14 cellular contexts compared by ENCODE assay signal in the genomic region with DNA sequence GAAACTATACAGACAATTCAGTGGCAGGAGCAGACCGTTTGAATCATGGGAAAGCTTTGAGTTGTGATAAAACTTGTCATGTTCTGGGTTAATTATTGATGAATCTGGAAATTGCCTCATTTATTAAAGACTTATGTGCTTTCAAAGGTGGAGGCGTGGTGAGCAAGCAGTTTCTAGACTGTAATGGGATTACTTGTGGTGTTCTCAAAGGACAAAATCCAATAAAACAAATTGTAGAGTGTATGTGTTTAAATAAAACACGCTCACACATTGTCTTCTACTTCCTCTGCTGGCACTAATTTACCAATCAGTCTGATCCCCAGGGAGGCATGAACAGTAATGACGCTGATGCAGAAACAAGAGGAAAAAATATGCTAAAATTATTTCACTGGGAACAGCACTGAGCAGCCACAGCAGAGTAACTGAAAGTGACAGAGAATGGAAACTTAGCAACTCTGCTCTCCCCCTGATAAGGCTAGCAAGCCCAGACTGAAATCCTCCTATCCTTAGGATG. TPM values are rescaled to one million over a fixed set of nuclear protein-coding genes. Genes with fewer than 3 reads are reported as not detected.
DNase-seq lines count a peak whose midpoint lies in the region; ATAC-seq and TF ChIP-seq lines count a peak whose summit lies in the region.
"Had no signal": no experiment of that assay in that cellular context is flagged by ENCODE, and none has a peak within 500 bp of the region (broad histone marks: within the 10 kb centered on the region; RNA-seq: fewer than 3 reads in every experiment).

No MANE protein-coding gene starts in this region.

- H3K9me3 Mint-ChIP-seq in HFFc6 = no peaks in the 10 kb centered on the region
- no peaks in the 10 kb centered on the region for H3K9me3 Mint-ChIP-seq in WTC11
- H3K9me3 Mint-ChIP-seq: activated naive CD4-positive, alpha-beta T cell treated with anti-CD3 and anti-CD28 coated beads, Interleukin-2, amount 10 ng/mL, durations not matched to agents 7 days and 5 days; CD14-positive monocyte had no signal

- 0 out of 2 replicates have a peak overlapping the region, but pooled peaks have one; percentile 32 for H3K27ac Mint-ChIP-seq in HFFc6
- H3K27ac Mint-ChIP-seq in WTC11 = peak overlapping the region; percentile 71
- H3K27ac Mint-ChIP-seq: activated naive CD4-positive, alpha-beta T cell treated with anti-CD3 and anti-CD28 coated beads, Interleukin-2, amount 10 ng/mL, durations not matched to agents 7 days and 5 days; CD14-positive monocyte had no signal

- peak overlapping the region; percentile 82 for H3K27ac ChIP-seq in mesenchymal stem cell (ENCODE audit: low read length, poor library complexity, severe bottlenecking)

- H3K4me3 ChIP-seq in AG10803 (ENCODE audit: low read length) (no peak overlapping the region), mesenchymal stem cell (ENCODE audit: insufficient read depth in 1 of 2, low read depth in 1 of 2, low read length in 2 of 2) (no peak overlapping the region)
- H3K4me3 ChIP-seq: lung had no signal

- H2BK15ac ChIP-seq in mesenchymal stem cell (ENCODE audit: low read depth, poor library complexity, severe bottlenecking) = no peak overlapping the region

- H3K4me1 ChIP-seq in mesenchymal stem cell (ENCODE audit: control insufficient read depth, insufficient read depth, low read depth, low read length) = peaks cover 33% of the 10 kb centered on the region

- H3K36me3 Mint-ChIP-seq in HFFc6 (ENCODE audit: low read depth) (peaks cover 14% of the 10 kb centered on the region), WTC11 (0 out of 2 replicates have a peak, but pooled peaks cover 1% of the 10 kb centered on the region)
- H3K36me3 Mint-ChIP-seq: activated naive CD4-positive, alpha-beta T cell treated with anti-CD3 and anti-CD28 coated beads, Interleukin-2, amount 10 ng/mL, durations not matched to agents 7 days and 5 days; CD14-positive monocyte had no signal

- no peak overlapping the region for H2BK5ac ChIP-seq in mesenchymal stem cell (ENCODE audit: low read depth, low read length, poor library complexity, severe bottlenecking)

- POLR2A ChIA-PET in WTC11 (lab: Charles Lee) = interaction anchor here (1.3 kb wide), 1 partner anchor 34 kb away, joined by 4 read pairs; no protein-coding TSS in a partner anchor

- H2AK5ac ChIP-seq in mesenchymal stem cell (ENCODE audit: low read length, severe bottlenecking) = peak overlapping the region; percentile 29

- H3K36me3 ChIP-seq in mesenchymal stem cell (ENCODE audit: control insufficient read depth in 1 of 2, insufficient read depth in 2 of 2, low read depth in 1 of 2, low read length in 2 of 2) = peaks cover 0 to 16% of the 10 kb centered on the region in 2 experiments

- no peak overlapping the region for H4K91ac ChIP-seq in mesenchymal stem cell (ENCODE audit: low read length)

- no peak overlapping the region for H2AFZ ChIP-seq in mesenchymal stem cell (ENCODE audit: low read depth, low read length)

- H3K27me3 Mint-ChIP-seq in HFFc6 (ENCODE audit: insufficient read depth) (no peaks in the 10 kb centered on the region), WTC11 (ENCODE audit: low read depth) (no peaks in the 10 kb centered on the region)

- H3K18ac ChIP-seq in mesenchymal stem cell (ENCODE audit: low read depth in 1 of 2, low read length in 2 of 2) = no peak overlapping the region

- no peak overlapping the region for H3K23ac ChIP-seq in mesenchymal stem cell (ENCODE audit: low read length in 2 of 2)

- no peaks in the 10 kb centered on the region for H3K79me1 ChIP-seq in mesenchymal stem cell (replicated peaks; ENCODE audit: low read length, poor library complexity, severe bottlenecking)

- CTCF ChIA-PET in WTC11 (lab: Charles Lee) = no interaction called here

- H3K4me1 Mint-ChIP-seq in HFFc6 (ENCODE audit: low read depth) (peaks cover 27% of the 10 kb centered on the region), WTC11 (peaks cover 55% of the 10 kb centered on the region)
- H3K4me1 Mint-ChIP-seq: activated naive CD4-positive, alpha-beta T cell treated with anti-CD3 and anti-CD28 coated beads, Interleukin-2, amount 10 ng/mL, durations not matched to agents 7 days and 5 days; CD14-positive monocyte had no signal

- H3K27me3 ChIP-seq in mesenchymal stem cell (ENCODE audit: control insufficient read depth in 1 of 2, insufficient read depth in 1 of 2, low read length in 2 of 2) = no peaks in the 10 kb centered on the region

- H2BK120ac ChIP-seq in mesenchymal stem cell (ENCODE audit: low read depth, low read length) = no peak overlapping the region

- DNase-seq in AG10803 (ENCODE audit: low read depth) = peak; percentile 44
- no peak for DNase-seq in HFFc6
- no peak for DNase-seq in WTC11 (ENCODE audit: low spot score)
- no peak for DNase-seq in mesenchymal stem cell
- DNase-seq in A172 (ENCODE audit: low spot score) = no peak
- DNase-seq in HPDE6-E6E7 (ENCODE audit: extremely low spot score) = no peak
- DNase-seq in SW480 (ENCODE audit: low spot score) = no peak
- no peak for DNase-seq in activated T-cell treated with anti-CD3 and anti-CD28 coated beads, Interleukin-2, amount 50 U/mL, for 1 hour
- DNase-seq: activated CD4-positive, alpha-beta T cell treated with anti-CD3 and anti-CD28 coated beads, Interleukin-2, amount 50 U/mL, for 4 hours; activated naive CD4-positive, alpha-beta T cell treated with anti-CD3 and anti-CD28 coated beads, Interleukin-2, amount 10 ng/mL, durations not matched to agents 7 days and 5 days; NK-92 treated with Interleukin-12 subunit alpha and Interleukin-12 subunit beta, amount 100 ng/mL, for 24 hours; trophoblast cell had no signal

- H3K4me2 ChIP-seq in mesenchymal stem cell (ENCODE audit: low read length, poor library complexity, severe bottlenecking) = peak overlapping the region; percentile 24

- H3K4ac ChIP-seq in mesenchymal stem cell (ENCODE audit: low read depth in 1 of 2, low read length in 2 of 2) = no peak overlapping the region

- WGBS in mesenchymal stem cell = 73% methylated on average over 2 of the region's 4 CpGs

- no peak overlapping the region for H3K14ac ChIP-seq in mesenchymal stem cell (ENCODE audit: low read length in 2 of 2)

- no peak overlapping the region for H4K8ac ChIP-seq in mesenchymal stem cell (ENCODE audit: low read length)

- peak overlapping the region; percentile 52 for H3K9ac ChIP-seq in mesenchymal stem cell (ENCODE audit: low read length)

- H2BK12ac ChIP-seq in mesenchymal stem cell (ENCODE audit: low read length in 2 of 2) = no peak overlapping the region

- ATAC-seq in WTC11 = no peak

- no peaks in the 10 kb centered on the region for H3K9me3 ChIP-seq in mesenchymal stem cell (ENCODE audit: control insufficient read depth, low read length)

- no peak for TF ChIP-seq CTCF in AG10803 (conservative IDR thresholded peaks at IDR 0.05; ENCODE audit: low read length)
- no peak for TF ChIP-seq CTCF in HFFc6 (IDR thresholded peaks at IDR 0.05)
- no peak for TF ChIP-seq CTCF in WTC11 (IDR thresholded peaks at IDR 0.05)

- H3K4me3 Mint-ChIP-seq in HFFc6 = no peak overlapping the region
- H3K4me3 Mint-ChIP-seq in WTC11 = no peak overlapping the region
- H3K4me3 Mint-ChIP-seq: activated naive CD4-positive, alpha-beta T cell treated with anti-CD3 and anti-CD28 coated beads, Interleukin-2, amount 10 ng/mL, durations not matched to agents 7 days and 5 days; CD14-positive monocyte had no signal

TF ChIP-seq in WTC11, 78 proteins besides CTCF, POLR2A, EP300 and RAD21 (continues in another document):
- TF ChIP-seq, protein P1, sequence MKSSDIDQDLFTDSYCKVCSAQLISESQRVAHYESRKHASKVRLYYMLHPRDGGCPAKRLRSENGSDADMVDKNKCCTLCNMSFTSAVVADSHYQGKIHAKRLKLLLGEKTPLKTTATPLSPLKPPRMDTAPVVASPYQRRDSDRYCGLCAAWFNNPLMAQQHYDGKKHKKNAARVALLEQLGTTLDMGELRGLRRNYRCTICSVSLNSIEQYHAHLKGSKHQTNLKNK (CRISPR knock-in tag; IDR thresholded peaks at IDR 0.05) = no peak
- TF ChIP-seq, protein P2, sequence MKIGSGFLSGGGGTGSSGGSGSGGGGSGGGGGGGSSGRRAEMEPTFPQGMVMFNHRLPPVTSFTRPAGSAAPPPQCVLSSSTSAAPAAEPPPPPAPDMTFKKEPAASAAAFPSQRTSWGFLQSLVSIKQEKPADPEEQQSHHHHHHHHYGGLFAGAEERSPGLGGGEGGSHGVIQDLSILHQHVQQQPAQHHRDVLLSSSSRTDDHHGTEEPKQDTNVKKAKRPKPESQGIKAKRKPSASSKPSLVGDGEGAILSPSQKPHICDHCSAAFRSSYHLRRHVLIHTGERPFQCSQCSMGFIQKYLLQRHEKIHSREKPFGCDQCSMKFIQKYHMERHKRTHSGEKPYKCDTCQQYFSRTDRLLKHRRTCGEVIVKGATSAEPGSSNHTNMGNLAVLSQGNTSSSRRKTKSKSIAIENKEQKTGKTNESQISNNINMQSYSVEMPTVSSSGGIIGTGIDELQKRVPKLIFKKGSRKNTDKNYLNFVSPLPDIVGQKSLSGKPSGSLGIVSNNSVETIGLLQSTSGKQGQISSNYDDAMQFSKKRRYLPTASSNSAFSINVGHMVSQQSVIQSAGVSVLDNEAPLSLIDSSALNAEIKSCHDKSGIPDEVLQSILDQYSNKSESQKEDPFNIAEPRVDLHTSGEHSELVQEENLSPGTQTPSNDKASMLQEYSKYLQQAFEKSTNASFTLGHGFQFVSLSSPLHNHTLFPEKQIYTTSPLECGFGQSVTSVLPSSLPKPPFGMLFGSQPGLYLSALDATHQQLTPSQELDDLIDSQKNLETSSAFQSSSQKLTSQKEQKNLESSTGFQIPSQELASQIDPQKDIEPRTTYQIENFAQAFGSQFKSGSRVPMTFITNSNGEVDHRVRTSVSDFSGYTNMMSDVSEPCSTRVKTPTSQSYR (CRISPR knock-in tag; IDR thresholded peaks at IDR 0.05) = no peak
- TF ChIP-seq GTF2I (CRISPR knock-in tag; conservative IDR thresholded peaks at IDR 0.05) = no peak
- no peak for TF ChIP-seq IRF2 (CRISPR knock-in tag; IDR thresholded peaks at IDR 0.05; ENCODE audit: borderline replicate concordance, low read depth)
- TF ChIP-seq, protein P3, sequence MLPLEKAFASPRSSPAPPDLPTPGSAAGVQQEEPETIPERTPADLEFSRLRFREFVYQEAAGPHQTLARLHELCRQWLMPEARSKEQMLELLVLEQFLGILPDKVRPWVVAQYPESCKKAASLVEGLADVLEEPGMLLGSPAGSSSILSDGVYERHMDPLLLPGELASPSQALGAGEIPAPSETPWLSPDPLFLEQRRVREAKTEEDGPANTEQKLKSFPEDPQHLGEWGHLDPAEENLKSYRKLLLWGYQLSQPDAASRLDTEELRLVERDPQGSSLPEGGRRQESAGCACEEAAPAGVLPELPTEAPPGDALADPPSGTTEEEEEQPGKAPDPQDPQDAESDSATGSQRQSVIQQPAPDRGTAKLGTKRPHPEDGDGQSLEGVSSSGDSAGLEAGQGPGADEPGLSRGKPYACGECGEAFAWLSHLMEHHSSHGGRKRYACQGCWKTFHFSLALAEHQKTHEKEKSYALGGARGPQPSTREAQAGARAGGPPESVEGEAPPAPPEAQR (CRISPR knock-in tag; IDR thresholded peaks at IDR 0.05) = no peak

RNA-seq across cellular contexts. Expression of a gene that starts 25.0 kb away (rescaled TPM):
- total RNA-seq in HFFc6 (2021; fragmentation: NEBNext Ultra II Directional; extraction: Animal tissue kit (Norgen Biotek cat#: 25700)) = 10 to 100 TPM; 19.9 to 24.3 (median 23.1) TPM
- 44.9 to 51.8 TPM (median 47.0 TPM) in 3 replicates for total RNA-seq in WTC11 (2021)
- 37.3 TPM for polyA plus RNA-seq in mesenchymal stem cell (2013, experiment 1 of 2)
- polyA plus RNA-seq in mesenchymal stem cell (2013, experiment 2 of 2) = 35.9 TPM
- total RNA-seq in A172 (2014; rRNA removed; shearing (Covaris generic)) = 48.3 and 52.9 TPM in 2 replicates
